Comparison of ENCODE assay signal across 2 cellular contexts in the genomic region with DNA sequence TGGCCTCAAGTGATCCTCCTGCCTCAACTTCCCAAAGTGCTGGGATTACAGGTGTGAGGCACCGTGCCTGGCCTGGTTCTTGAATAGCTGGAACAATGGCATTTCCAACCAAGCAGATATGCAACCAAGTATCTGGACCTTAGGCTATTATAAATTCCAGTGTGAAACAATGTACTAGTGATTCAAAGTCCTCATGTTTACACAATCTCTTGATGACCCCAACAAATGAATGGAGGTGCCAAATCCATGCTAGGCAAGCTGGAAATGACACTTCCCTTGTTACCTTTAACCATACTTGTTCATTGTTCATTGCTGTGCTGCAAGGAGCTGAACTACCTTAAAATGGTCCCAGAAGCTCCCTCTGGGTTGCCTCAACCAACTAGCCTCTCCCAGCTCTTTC.
TF ChIP-seq lines count a peak whose summit lies in the region.

No MANE protein-coding gene starts in this region.

TF ChIP-seq in A549, 52 proteins besides CTCF, POLR2A, EP300 and RAD21 (continued from another document):
- TF ChIP-seq GATA3 (IDR thresholded peaks at IDR 0.05; ENCODE audit: borderline replicate concordance), result no peak; the same call in 1 of the 2 replicates
- TF ChIP-seq FOXS1 (CRISPR knock-in tag; IDR thresholded peaks at IDR 0.05), result no peak

TF ChIP-seq in HepG2, 621 proteins besides CTCF, POLR2A, EP300 and RAD21 (continued from another document):
- peak; percentile 48; the same call in 1 of the 2 replicates for TF ChIP-seq SOX5 (CRISPR knock-in tag; IDR thresholded peaks at IDR 0.05; ENCODE audit: borderline replicate concordance)
- no peak for TF ChIP-seq SOX13 (IDR thresholded peaks at IDR 0.05)
- peak in 1 of 2 experiments; percentile 56; a peak in 2 of 4 replicates for TF ChIP-seq SOX13 (CRISPR knock-in tag; conservative IDR thresholded peaks at IDR 0.05 in 1 of 2, IDR thresholded peaks at IDR 0.05 in 1 of 2)
- TF ChIP-seq TBX3 (IDR thresholded peaks at IDR 0.05; ENCODE audit: borderline replicate concordance), result peak; percentile 48; the same call in 1 of the 2 replicates
- TF ChIP-seq, protein P1, sequence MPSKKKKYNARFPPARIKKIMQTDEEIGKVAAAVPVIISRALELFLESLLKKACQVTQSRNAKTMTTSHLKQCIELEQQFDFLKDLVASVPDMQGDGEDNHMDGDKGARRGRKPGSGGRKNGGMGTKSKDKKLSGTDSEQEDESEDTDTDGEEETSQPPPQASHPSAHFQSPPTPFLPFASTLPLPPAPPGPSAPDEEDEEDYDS (CRISPR knock-in tag; IDR thresholded peaks at IDR 0.05), result no peak
- TF ChIP-seq, protein P2, sequence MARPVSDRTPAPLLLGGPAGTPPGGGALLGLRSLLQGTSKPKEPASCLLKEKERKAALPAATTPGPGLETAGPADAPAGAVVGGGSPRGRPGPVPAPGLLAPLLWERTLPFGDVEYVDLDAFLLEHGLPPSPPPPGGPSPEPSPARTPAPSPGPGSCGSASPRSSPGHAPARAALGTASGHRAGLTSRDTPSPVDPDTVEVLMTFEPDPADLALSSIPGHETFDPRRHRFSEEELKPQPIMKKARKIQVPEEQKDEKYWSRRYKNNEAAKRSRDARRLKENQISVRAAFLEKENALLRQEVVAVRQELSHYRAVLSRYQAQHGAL (CRISPR knock-in tag; IDR thresholded peaks at IDR 0.05; ENCODE audit: not compliant biosample characterization), result no peak
- TF ChIP-seq, protein P3, sequence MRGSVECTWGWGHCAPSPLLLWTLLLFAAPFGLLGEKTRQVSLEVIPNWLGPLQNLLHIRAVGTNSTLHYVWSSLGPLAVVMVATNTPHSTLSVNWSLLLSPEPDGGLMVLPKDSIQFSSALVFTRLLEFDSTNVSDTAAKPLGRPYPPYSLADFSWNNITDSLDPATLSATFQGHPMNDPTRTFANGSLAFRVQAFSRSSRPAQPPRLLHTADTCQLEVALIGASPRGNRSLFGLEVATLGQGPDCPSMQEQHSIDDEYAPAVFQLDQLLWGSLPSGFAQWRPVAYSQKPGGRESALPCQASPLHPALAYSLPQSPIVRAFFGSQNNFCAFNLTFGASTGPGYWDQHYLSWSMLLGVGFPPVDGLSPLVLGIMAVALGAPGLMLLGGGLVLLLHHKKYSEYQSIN (CRISPR knock-in tag; IDR thresholded peaks at IDR 0.05; ENCODE audit: borderline replicate concordance), result no peak
